Comparison of ENCODE assay signal across 8 cellular contexts in the genomic region with DNA sequence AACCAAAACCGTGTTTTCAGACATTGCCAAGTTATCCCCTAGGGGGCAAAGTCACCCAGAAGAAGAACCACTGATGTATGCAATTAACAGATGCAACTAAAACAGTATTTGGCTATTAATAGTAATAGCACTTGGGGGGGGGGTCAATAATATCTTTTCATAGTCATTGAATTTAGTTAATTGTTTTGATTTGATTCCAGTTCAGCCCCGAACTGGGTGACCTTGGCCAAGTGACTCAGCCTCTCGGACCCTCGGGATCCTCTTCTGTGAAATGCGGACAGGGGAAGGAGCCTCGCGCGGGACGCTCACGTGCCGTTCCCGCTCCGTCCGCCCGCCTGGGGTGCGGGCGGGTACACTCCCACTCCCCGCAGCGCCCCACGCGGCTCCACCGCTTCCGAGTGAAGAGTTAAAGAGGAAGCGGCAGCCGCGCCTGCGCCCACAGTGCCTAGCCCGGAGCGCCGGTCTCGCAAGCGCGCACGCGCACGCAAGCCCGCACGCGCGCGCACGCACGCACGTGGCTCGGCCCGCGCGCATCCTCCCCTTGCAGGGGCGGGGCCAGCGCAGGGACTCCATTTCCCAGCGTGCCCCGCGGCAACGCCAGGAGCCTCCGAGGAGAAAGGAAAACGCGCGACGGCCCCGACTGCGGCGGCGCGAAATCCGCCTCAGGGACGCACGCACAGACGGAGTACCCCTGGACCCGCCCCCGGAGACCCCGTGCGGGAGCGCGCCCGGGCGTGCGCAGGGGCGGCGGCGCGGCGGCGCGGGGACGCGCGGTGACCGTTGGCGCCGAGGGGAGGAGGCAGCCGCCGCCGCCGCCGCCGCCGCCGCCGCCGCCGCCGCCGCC. TPM values are rescaled to one million over a fixed set of nuclear protein-coding genes. Genes with fewer than 3 reads are reported as not detected.
A peak's percentile ranks its signal among the peaks of the same experiment; 100 is the strongest.
DNase-seq lines count a peak whose midpoint lies in the region; ATAC-seq and TF ChIP-seq lines count a peak whose summit lies in the region.

TSS of gene DAZAP1 (plus strand) at position 769 of the 844 bp plus-strand sequence. CDS start 188 bp downstream, outside the sequence.

- TF ChIP-seq CTCF in GM12874 (IDR thresholded peaks at IDR 0.05; ENCODE audit: insufficient read depth, low read depth, low read length), result peak; percentile 37
- peak in 8 of 12 donors; percentile 22 to 46 (median 30) for TF ChIP-seq CTCF in heart left ventricle (IDR thresholded peaks at IDR 0.05)
- TF ChIP-seq CTCF in upper lobe of left lung (IDR thresholded peaks at IDR 0.05), result peak in 5 of 6 experiments; percentile 16 to 53 (median 46)

- intact Hi-C loops in heart left ventricle (cut with DNase I) (loop anchor here in 3 of 10 donors (5.0 to 10.0 kb wide), 2 partner anchors 132 to 185 kb away; partner anchors contain the start of genes FAM174C (in 2 of the 3) and MBD3 (in 1 of the 3)), posterior cingulate gyrus (cut with DNase I) (no loop called here)

- H3K27me3 ChIP-seq in heart left ventricle, result peaks cover 0 to 12% (median 0%) of the 10 kb centered on the region in 9 donors
- peaks cover 0 to 3% (median 0%) of the 10 kb centered on the region in 4 donors for H3K27me3 ChIP-seq in upper lobe of left lung

- WGBS in adipose tissue, 3 donors, result 0% methylated on average over 59 to 100 of the region's 103 CpGs
- WGBS in heart left ventricle, 4 donors, result 0 to 1% (median 1%) methylated on average over 17 to 103 of the region's 103 CpGs
- WGBS in upper lobe of left lung, 2 donors, result 0% methylated on average over 8 to 21 of the region's 103 CpGs

- peak; percentile 91 for ATAC-seq in HG02798 (IDR thresholded peaks at IDR 0.05; ENCODE audit: poor library complexity, unreplicated experiment)
- peak; percentile 89 to 92 (median 90) for ATAC-seq in heart left ventricle
- ATAC-seq in upper lobe of left lung (ENCODE audit: low FRiP score in 2 of 2), result peak; percentile 95 to 96

- H3K9me3 ChIP-seq in heart left ventricle (no peaks in the 10 kb centered on the region), upper lobe of left lung (no peaks in the 10 kb centered on the region)

- TF ChIP-seq EP300 in upper lobe of left lung (IDR thresholded peaks at IDR 0.05), result no peak

- peaks cover 0 to 8% (median 0%) of the 10 kb centered on the region in 9 donors for H3K36me3 ChIP-seq in heart left ventricle
- H3K36me3 ChIP-seq in upper lobe of left lung, result peaks cover 0 to 10% (median under 1%) of the 10 kb centered on the region in 4 donors

- H3K4me1 ChIP-seq in heart left ventricle (peaks cover 24 to 54% (median 39%) of the 10 kb centered on the region in 12 donors), upper lobe of left lung (peaks cover 36 to 52% (median 44%) of the 10 kb centered on the region in 4 donors)

- H3K4me3 ChIP-seq in heart left ventricle, result peak within 1 kb of the TSS; percentile 82 to 100 (median 96)
- H3K4me3 ChIP-seq in upper lobe of left lung, result peak within 1 kb of the TSS; percentile 93 to 100 (median 98)

- H3K27ac ChIP-seq in adipose tissue (ENCODE audit: low read depth, low read length), result peak within 1 kb of the TSS; percentile 76
- H3K27ac ChIP-seq in heart left ventricle, result peak within 1 kb of the TSS; percentile 87 to 98 (median 94)
- peak within 1 kb of the TSS; percentile 95 to 98 (median 98) for H3K27ac ChIP-seq in upper lobe of left lung

- TF ChIP-seq POLR2A in heart left ventricle (IDR thresholded peaks at IDR 0.05) (peak in 1 of 2 donors; percentile 71), upper lobe of left lung (IDR thresholded peaks at IDR 0.05) (peak in 1 of 4 donors; percentile 58)

- DNase-seq in NCI-H1436 (lab: John Stamatoyannopoulos, UW) (peak; percentile 97), T follicular helper cell (ENCODE audit: low read depth) (peak; percentile 99), heart left ventricle (peak; percentile 99 to 100 (median 100)), posterior cingulate gyrus (peak; percentile 96 to 100 (median 98)), upper lobe of left lung (peak; percentile 99 to 100)

RNA-seq across cellular contexts. Expression of gene DAZAP1, which starts in this region (rescaled TPM):
- 10 to 100 TPM; 38.4 to 79.9 (median 70.1) TPM for polyA plus RNA-seq in adipose tissue
- total RNA-seq in heart left ventricle, result 100 to 1,000 TPM in 1 of 9 donors, 10 to 100 TPM in 8; 36.8 to 124 (median 78.5) TPM
- polyA plus RNA-seq in heart left ventricle, result 100 to 1,000 TPM in 1 of 2 donors, 10 to 100 TPM in 1; 65.8 to 128 TPM
- total RNA-seq in upper lobe of left lung, result 100 to 1,000 TPM in 1 of 6 donors, 10 to 100 TPM in 5; 38.9 to 107 (median 78.7) TPM

Comparison
In these comparisons a context has a peak if more than half of its experiments do, and no peak if none do; other contexts are left out.
1. Peak in every context shown above with its lines: DNase-seq, ATAC-seq, H3K4me3 ChIP-seq and H3K27ac ChIP-seq.